ENCODE assay signal across 36 cellular contexts in the genomic region with DNA sequence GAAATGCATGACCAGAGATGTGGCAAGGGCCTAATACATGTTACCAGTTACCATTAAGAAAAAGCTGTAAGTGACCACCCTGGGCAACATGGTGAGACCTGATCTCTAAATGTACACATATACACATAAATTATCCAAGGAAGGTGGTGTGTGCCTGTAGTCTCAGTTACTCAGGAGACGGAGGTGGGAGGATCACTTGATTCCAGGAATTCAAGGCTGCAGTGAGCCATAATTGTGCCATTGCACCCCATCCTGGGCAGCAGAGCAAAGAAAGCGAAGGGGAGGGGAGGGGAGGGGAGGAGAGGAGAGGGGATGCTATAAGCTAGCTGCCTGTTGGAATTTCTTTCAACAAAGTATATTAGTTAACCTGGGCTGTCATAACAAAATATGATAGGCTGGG.
"Had no signal": no experiment of that assay in that cellular context is flagged by ENCODE, and none has a peak within 500 bp of the region (broad histone marks: within the 10 kb centered on the region; RNA-seq: fewer than 3 reads in every experiment).

No MANE protein-coding gene starts in this region.

- H3K27me3 Mint-ChIP-seq: activated B cell treated with CpG ODN at 0.5 μM for 24 hours; activated CD4-positive, alpha-beta memory T cell treated with anti-CD3 and anti-CD28 coated beads for 36 hours; activated CD4-positive, alpha-beta T cell treated with anti-CD3 and anti-CD28 coated beads, Interleukin-2, amount 10 ng/mL, durations not matched to agents 24 days and 14 days; activated CD8-positive, alpha-beta T cell treated with anti-CD3 and anti-CD28 coated beads for 36 hours; activated naive CD8-positive, alpha-beta T cell treated with anti-CD3 and anti-CD28 coated beads for 36 hours; activated T-helper 17 cell treated with anti-CD3 and anti-CD28 coated beads, Interleukin-2, amount 50 U/mL, for 72 hours; central memory CD8-positive, alpha-beta T cell had no signal

- H3K9me3 Mint-ChIP-seq: activated CD4-positive, alpha-beta T cell treated with anti-CD3 and anti-CD28 coated beads, Interleukin-2, amount 10 ng/mL, durations not matched to agents 24 days and 14 days; brain had no signal

- DNase-seq: activated B cell treated with CpG ODN at 0.5 μM for 24 hours; activated CD4-positive, alpha-beta memory T cell treated with anti-CD3 and anti-CD28 coated beads for 36 hours; activated CD4-positive, alpha-beta T cell treated with anti-CD3 and anti-CD28 coated beads for 4 hours; activated CD4-positive, alpha-beta T cell treated with anti-CD3 and anti-CD28 coated beads, Interleukin-2, amount 10 ng/mL, durations not matched to agents 24 days and 14 days; activated CD4-positive, alpha-beta T cell treated with anti-CD3 and anti-CD28 coated beads, Interleukin-2, amount 50 U/mL, for 1 hour; activated CD4-positive, alpha-beta T cell treated with anti-CD3 and anti-CD28 coated beads, Interleukin-2, amount 50 U/mL, for 4 hours; activated CD4-positive, CD25-positive, alpha-beta regulatory T cell treated with anti-CD3 and anti-CD28 coated beads, Interleukin-2, amount 50 U/mL, for 72 hours; activated CD8-positive, alpha-beta memory T cell treated with anti-CD3 and anti-CD28 coated beads, Interleukin-2, amount 50 U/mL, for 4 hours; activated CD8-positive, alpha-beta T cell treated with anti-CD3 and anti-CD28 coated beads for 36 hours; activated effector memory CD4-positive, alpha-beta T cell treated with anti-CD3 and anti-CD28 coated beads, Interleukin-2, amount 50 U/mL, for 16 hours; activated gamma-delta T cell treated with Interleukin-2 at 50 U/mL for 16 hours; activated naive CD4-positive, alpha-beta T cell; activated naive CD4-positive, alpha-beta T cell treated with anti-CD3 and anti-CD28 coated beads for 36 hours; activated naive CD4-positive, alpha-beta T cell treated with anti-CD3 and anti-CD28 coated beads, Interleukin-2, amount 50 U/mL, for 16 hours; activated naive CD8-positive, alpha-beta T cell treated with anti-CD3 and anti-CD28 coated beads for 36 hours; activated T-cell treated with anti-CD3 and anti-CD28 coated beads for 4 hours; activated T-cell treated with anti-CD3 and anti-CD28 coated beads, Interleukin-2, amount 50 U/mL, for 1 hour; activated T-cell treated with anti-CD3 and anti-CD28 coated beads, Interleukin-2, amount 50 U/mL, for 4 hours; activated T-cell treated with anti-CD3 and anti-CD28 coated beads, Interleukin-2, amount 50 U/mL, for 72 hours; adrenal gland; amniotic stem cell; caudate nucleus; SW 1271; T-helper 1 cell; T-helper 2 cell; T-helper 9 cell had no signal

- H3K36me3 ChIP-seq: adrenal gland, ascending aorta, cardiac muscle cell had no signal

- H3K27me3 ChIP-seq: adrenal gland, ascending aorta, cardiac muscle cell had no signal

- H3K4me3 ChIP-seq: adrenal gland, ascending aorta, cardiac muscle cell had no signal

- H3K9me3 ChIP-seq: adrenal gland, ascending aorta had no signal

- H3K27ac ChIP-seq: adrenal gland, ascending aorta, cardiac muscle cell, VCaP had no signal

- H3K36me3 Mint-ChIP-seq: activated CD4-positive, alpha-beta memory T cell treated with anti-CD3 and anti-CD28 coated beads for 36 hours; activated naive CD4-positive, alpha-beta T cell treated with anti-CD3 and anti-CD28 coated beads, Interleukin-2, amount 50 U/mL, for 72 hours; activated naive CD8-positive, alpha-beta T cell treated with anti-CD3 and anti-CD28 coated beads for 36 hours; brain had no signal

- ATAC-seq: activated CD8-positive, alpha-beta T cell treated with anti-CD3 and anti-CD28 coated beads for 36 hours; activated naive CD4-positive, alpha-beta T cell treated with anti-CD3 and anti-CD28 coated beads, Interleukin-2, amount 50 U/mL, for 72 hours; activated T-cell treated with anti-CD3 and anti-CD28 coated beads, Interleukin-2, amount 50 U/mL, for 4 hours; activated T-cell treated with anti-CD3 and anti-CD28 coated beads, Interleukin-2, amount 50 U/mL, for 72 hours; activated T-helper 17 cell treated with anti-CD3 and anti-CD28 coated beads, Interleukin-2, amount 50 U/mL, for 72 hours had no signal

- H3K27ac Mint-ChIP-seq: activated B cell treated with CpG ODN at 0.5 μM for 24 hours; activated CD4-positive, alpha-beta memory T cell treated with anti-CD3 and anti-CD28 coated beads for 36 hours; activated CD4-positive, alpha-beta T cell treated with anti-CD3 and anti-CD28 coated beads, Interleukin-2, amount 10 ng/mL, durations not matched to agents 24 days and 14 days; activated CD8-positive, alpha-beta T cell treated with anti-CD3 and anti-CD28 coated beads for 36 hours; activated naive CD4-positive, alpha-beta T cell treated with anti-CD3 and anti-CD28 coated beads for 36 hours; activated naive CD4-positive, alpha-beta T cell treated with anti-CD3 and anti-CD28 coated beads, Interleukin-2, amount 50 U/mL, for 72 hours; activated naive CD8-positive, alpha-beta T cell treated with anti-CD3 and anti-CD28 coated beads for 36 hours; activated T-cell treated with anti-CD3 and anti-CD28 coated beads, Interleukin-2, amount 50 U/mL, for 72 hours; activated T-helper 1 cell treated with anti-CD3 and anti-CD28 coated beads, Interleukin-12 subunit alpha, Interleukin-12 subunit beta, Interleukin-2, Interleukin-4 antibody, amounts not matched to agents 30 ng/mL and 10 ng/mL and 1 ng/mL, durations not matched to agents 14 hours and 24 hours and 36 hours; activated T-helper 17 cell treated with anti-CD3 and anti-CD28 coated beads, Interleukin-2, amount 50 U/mL, for 72 hours; brain; T-helper 1 cell treated with Interleukin-12 subunit alpha and Interleukin-12 subunit beta and Interleukin-4 antibody, amounts not matched to agents 30 μg/mL and 1 μg/mL, for 36 hours; T-helper 2 cell treated with Interferon-gamma antibody and Interleukin-4, amounts not matched to agents 5 μg/mL and 100 μg/mL, for 36 hours had no signal

- H3K4me1 Mint-ChIP-seq: activated B cell treated with CpG ODN at 0.5 μM for 24 hours; activated CD4-positive, alpha-beta T cell treated with anti-CD3 and anti-CD28 coated beads, Interleukin-2, amount 10 ng/mL, durations not matched to agents 24 days and 14 days; activated naive CD8-positive, alpha-beta T cell treated with anti-CD3 and anti-CD28 coated beads for 36 hours; activated T-helper 17 cell treated with anti-CD3 and anti-CD28 coated beads, Interleukin-2, amount 50 U/mL, for 72 hours; brain; central memory CD8-positive, alpha-beta T cell had no signal

- H3K4me1 ChIP-seq: adrenal gland, ascending aorta had no signal

- H3K4me3 Mint-ChIP-seq: activated B cell treated with CpG ODN at 0.5 μM for 24 hours; activated CD4-positive, alpha-beta memory T cell treated with anti-CD3 and anti-CD28 coated beads for 36 hours; activated CD4-positive, alpha-beta T cell treated with anti-CD3 and anti-CD28 coated beads, Interleukin-2, amount 10 ng/mL, durations not matched to agents 24 days and 14 days; activated CD8-positive, alpha-beta T cell treated with anti-CD3 and anti-CD28 coated beads for 36 hours; activated naive CD4-positive, alpha-beta T cell treated with anti-CD3 and anti-CD28 coated beads for 36 hours; activated naive CD8-positive, alpha-beta T cell treated with anti-CD3 and anti-CD28 coated beads for 36 hours; activated T-cell treated with anti-CD3 and anti-CD28 coated beads, Interleukin-2, amount 50 U/mL, for 4 hours; activated T-cell treated with anti-CD3 and anti-CD28 coated beads, Interleukin-2, amount 50 U/mL, for 72 hours; activated T-helper 1 cell treated with anti-CD3 and anti-CD28 coated beads, Interleukin-12 subunit alpha, Interleukin-12 subunit beta, Interleukin-2, Interleukin-4 antibody, amounts not matched to agents 30 ng/mL and 10 ng/mL and 1 ng/mL, durations not matched to agents 14 hours and 24 hours and 36 hours; activated T-helper 17 cell treated with anti-CD3 and anti-CD28 coated beads, Interleukin-2, amount 50 U/mL, for 72 hours; brain; central memory CD8-positive, alpha-beta T cell; T-helper 1 cell treated with Interleukin-12 subunit alpha and Interleukin-12 subunit beta and Interleukin-4 antibody, amounts not matched to agents 30 μg/mL and 1 μg/mL, for 36 hours; T-helper 2 cell treated with Interferon-gamma antibody and Interleukin-4, amounts not matched to agents 5 μg/mL and 100 μg/mL, for 36 hours had no signal
